1 cellular context compared by ENCODE assay signal in genomic region chr9:4662989-4663792, GRCh38.
TF ChIP-seq lines count a peak whose summit lies in the region.

No MANE protein-coding gene starts in this region.

TF ChIP-seq in HepG2, 621 proteins besides CTCF, POLR2A, EP300 and RAD21 (continued from another document and continues in another):
- TF ChIP-seq SRY (CRISPR knock-in tag; IDR thresholded peaks at IDR 0.05) = 0 out of 2 replicates have a peak, but pooled peaks have one; percentile 17
- no peak for TF ChIP-seq NR2C2 (CRISPR knock-in tag; IDR thresholded peaks at IDR 0.05; ENCODE audit: borderline replicate concordance)
- TF ChIP-seq ZNF318 (CRISPR knock-in tag; IDR thresholded peaks at IDR 0.05) = no peak
- TF ChIP-seq AHDC1 (CRISPR knock-in tag; IDR thresholded peaks at IDR 0.05; ENCODE audit: borderline replicate concordance) = peak; percentile 9; the same call in 1 of the 2 replicates
- peak; percentile 71 for TF ChIP-seq ATF7 (IDR thresholded peaks at IDR 0.05)
- no peak for TF ChIP-seq ATF7 (CRISPR knock-in tag; IDR thresholded peaks at IDR 0.05)
- TF ChIP-seq ZNF883 (CRISPR knock-in tag; IDR thresholded peaks at IDR 0.05; ENCODE audit: not compliant biosample characterization) = no peak
- no peak for TF ChIP-seq ZNF235 (CRISPR knock-in tag; IDR thresholded peaks at IDR 0.05; ENCODE audit: borderline replicate concordance)
- peak; percentile 55; the same call in 1 of the 2 replicates for TF ChIP-seq ATF2 (CRISPR knock-in tag; IDR thresholded peaks at IDR 0.05)
- no peak for TF ChIP-seq ZNF572 (CRISPR knock-in tag; IDR thresholded peaks at IDR 0.05)
- peak; percentile 9; the same call in 1 of the 2 replicates for TF ChIP-seq GATAD2A (CRISPR knock-in tag; IDR thresholded peaks at IDR 0.05)
- TF ChIP-seq PHF21A (CRISPR knock-in tag; IDR thresholded peaks at IDR 0.05) = 0 out of 2 replicates have a peak, but pooled peaks have one; percentile 52
- TF ChIP-seq ZNF605 (CRISPR knock-in tag; IDR thresholded peaks at IDR 0.05) = no peak
- no peak for TF ChIP-seq ZNF678 (CRISPR knock-in tag; IDR thresholded peaks at IDR 0.05)
- peak; percentile 71 for TF ChIP-seq ZNF781 (CRISPR knock-in tag; IDR thresholded peaks at IDR 0.05; ENCODE audit: borderline replicate concordance, not compliant biosample characterization)
- TF ChIP-seq SNAPC4 (CRISPR knock-in tag; IDR thresholded peaks at IDR 0.05) = 0 out of 2 replicates have a peak, but pooled peaks have one; percentile 61
- TF ChIP-seq ZNF441 (CRISPR knock-in tag; IDR thresholded peaks at IDR 0.05; ENCODE audit: borderline replicate concordance) = 0 out of 2 replicates have a peak, but pooled peaks have one; percentile 12
- 0 out of 2 replicates have a peak, but pooled peaks have one; percentile 3 for TF ChIP-seq ZNF510 (CRISPR knock-in tag; IDR thresholded peaks at IDR 0.05; ENCODE audit: low read depth)
- no peak for TF ChIP-seq ZNF143 (CRISPR knock-in tag; IDR thresholded peaks at IDR 0.05)
- TF ChIP-seq NFE2L1 (CRISPR knock-in tag; IDR thresholded peaks at IDR 0.05; ENCODE audit: borderline replicate concordance) = no peak
- peak; percentile 5; the same call in 1 of the 2 replicates for TF ChIP-seq ZNF292 (CRISPR knock-in tag; IDR thresholded peaks at IDR 0.05; ENCODE audit: borderline replicate concordance, low read depth)
- peak; percentile 6; the same call in 1 of the 2 replicates for TF ChIP-seq ZGPAT (CRISPR knock-in tag; IDR thresholded peaks at IDR 0.05)
- TF ChIP-seq DR1 (CRISPR knock-in tag; IDR thresholded peaks at IDR 0.05) = no peak
- no peak for TF ChIP-seq MLX (CRISPR knock-in tag; IDR thresholded peaks at IDR 0.05)
- peak; percentile 68; the same call in 1 of the 2 replicates for TF ChIP-seq ZC3H13 (CRISPR knock-in tag; IDR thresholded peaks at IDR 0.05)
- peak; percentile 92; the same call in 1 of the 2 replicates for TF ChIP-seq ZNF737 (CRISPR knock-in tag; IDR thresholded peaks at IDR 0.05; ENCODE audit: borderline replicate concordance)
- TF ChIP-seq ZNF780A (CRISPR knock-in tag; IDR thresholded peaks at IDR 0.05) = no peak
- TF ChIP-seq ZFP82 (CRISPR knock-in tag; IDR thresholded peaks at IDR 0.05; ENCODE audit: borderline replicate concordance) = 0 out of 2 replicates have a peak, but pooled peaks have one; percentile 7
- TF ChIP-seq ZNF670 (CRISPR knock-in tag; IDR thresholded peaks at IDR 0.05; ENCODE audit: borderline replicate concordance) = peak; percentile 73
- no peak for TF ChIP-seq PAX8 (CRISPR knock-in tag; IDR thresholded peaks at IDR 0.05; ENCODE audit: borderline replicate concordance)
- TF ChIP-seq SNAPC5 (CRISPR knock-in tag; IDR thresholded peaks at IDR 0.05; ENCODE audit: borderline replicate concordance) = no peak
- TF ChIP-seq ZBTB7A (CRISPR knock-in tag; IDR thresholded peaks at IDR 0.05) = no peak
- no peak for TF ChIP-seq ZFP36L2 (CRISPR knock-in tag; IDR thresholded peaks at IDR 0.05)
- no peak for TF ChIP-seq ZNF253 (CRISPR knock-in tag; IDR thresholded peaks at IDR 0.05; ENCODE audit: borderline replicate concordance)
- no peak for TF ChIP-seq GZF1 (CRISPR knock-in tag; IDR thresholded peaks at IDR 0.05)
